Comparison of ENCODE assay signal across 10 cellular contexts in the genomic region with DNA sequence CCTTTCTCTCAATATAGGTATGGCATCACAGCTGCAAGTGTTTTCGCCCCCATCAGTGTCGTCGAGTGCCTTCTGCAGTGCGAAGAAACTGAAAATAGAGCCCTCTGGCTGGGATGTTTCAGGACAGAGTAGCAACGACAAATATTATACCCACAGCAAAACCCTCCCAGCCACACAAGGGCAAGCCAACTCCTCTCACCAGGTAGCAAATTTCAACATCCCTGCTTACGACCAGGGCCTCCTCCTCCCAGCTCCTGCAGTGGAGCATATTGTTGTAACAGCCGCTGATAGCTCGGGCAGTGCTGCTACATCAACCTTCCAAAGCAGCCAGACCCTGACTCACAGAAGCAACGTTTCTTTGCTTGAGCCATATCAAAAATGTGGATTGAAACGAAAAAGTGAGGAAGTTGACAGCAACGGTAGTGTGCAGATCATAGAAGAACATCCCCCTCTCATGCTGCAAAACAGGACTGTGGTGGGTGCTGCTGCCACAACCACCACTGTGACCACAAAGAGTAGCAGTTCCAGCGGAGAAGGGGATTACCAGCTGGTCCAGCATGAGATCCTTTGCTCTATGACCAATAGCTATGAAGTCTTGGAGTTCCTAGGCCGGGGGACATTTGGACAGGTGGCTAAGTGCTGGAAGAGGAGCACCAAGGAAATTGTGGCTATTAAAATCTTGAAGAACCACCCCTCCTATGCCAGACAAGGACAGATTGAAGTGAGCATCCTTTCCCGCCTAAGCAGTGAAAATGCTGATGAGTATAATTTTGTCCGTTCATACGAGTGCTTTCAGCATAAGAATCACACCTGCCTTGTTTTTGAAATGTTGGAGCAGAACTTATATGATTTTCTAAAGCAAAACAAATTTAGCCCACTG. TPM values are rescaled to one million over a fixed set of nuclear protein-coding genes. Genes with fewer than 3 reads are reported as not detected.
A peak's percentile ranks its signal among the peaks of the same experiment; 100 is the strongest.
DNase-seq lines count a peak whose midpoint lies in the region; ATAC-seq, FAIRE-seq and TF ChIP-seq lines count a peak whose summit lies in the region.
"Had no signal": no experiment of that assay in that cellular context is flagged by ENCODE, and none has a peak within 500 bp of the region (broad histone marks: within the 10 kb centered on the region; RNA-seq: fewer than 3 reads in every experiment).

No MANE protein-coding gene starts in this region.

- H3K27me3 Mint-ChIP-seq in type B pancreatic cell, result no peaks in the 10 kb centered on the region

- H3K4me3 Mint-ChIP-seq in type B pancreatic cell, result no peak overlapping the region
- H3K4me3 Mint-ChIP-seq: nephron had no signal

- H3K27ac ChIP-seq in neutrophil (peak overlapping the region; percentile 76), SJCRH30 (no peak overlapping the region)

- FAIRE-seq in GM12891 (lab: Jason Lieb, UNC), result peak; percentile 90

- no peak for TF ChIP-seq POLR2A in GM12891 (IDR thresholded peaks at IDR 0.05; ENCODE audit: low read depth, low read length)

- TF ChIP-seq CTCF in neutrophil (IDR thresholded peaks at IDR 0.05) (no peak), type B pancreatic cell (conservative IDR thresholded peaks at IDR 0.05) (no peak)

- H3K36me3 ChIP-seq in neutrophil (peaks cover 19% of the 10 kb centered on the region), SJCRH30 (peaks cover 32% of the 10 kb centered on the region)

- H3K27me3 ChIP-seq in neutrophil, result no peaks in the 10 kb centered on the region
- H3K27me3 ChIP-seq in SJCRH30, result no peaks in the 10 kb centered on the region

- ATAC-seq in HG03432 (IDR thresholded peaks at IDR 0.05; ENCODE audit: unreplicated experiment) (peak; percentile 75), GM21526 (IDR thresholded peaks at IDR 0.05; ENCODE audit: low FRiP score, unreplicated experiment) (no peak)

- H3K4me3 ChIP-seq in neutrophil (ENCODE audit: low read depth in 1 of 2, low read length in 1 of 2), result peak overlapping the region; percentile 15 to 27
- H3K4me3 ChIP-seq in SJCRH30, result no peak overlapping the region

- no peak overlapping the region for H3K27ac Mint-ChIP-seq in type B pancreatic cell
- H3K27ac Mint-ChIP-seq: nephron had no signal

- H3K4me1 Mint-ChIP-seq in type B pancreatic cell (ENCODE audit: unreplicated experiment), result peaks cover 12% of the 10 kb centered on the region

- no peaks in the 10 kb centered on the region for H3K9me3 ChIP-seq in neutrophil
- no peaks in the 10 kb centered on the region for H3K9me3 ChIP-seq in SJCRH30 (replicated peaks)

- peaks cover 4% of the 10 kb centered on the region for H3K9me3 Mint-ChIP-seq in type B pancreatic cell

- peaks cover 25% of the 10 kb centered on the region for H3K36me3 Mint-ChIP-seq in type B pancreatic cell

- H3K4me1 ChIP-seq in neutrophil (ENCODE audit: control insufficient read depth in 1 of 2, insufficient read depth in 1 of 2, low read depth in 1 of 2, low read length in 1 of 2) (peaks cover 82 to 93% of the 10 kb centered on the region in 2 experiments), SJCRH30 (no peaks in the 10 kb centered on the region)

- DNase-seq in GM12891 (ENCODE audit: insufficient read length, low spot score), result no peak
- peak; percentile 25 for DNase-seq in activated CD8-positive, alpha-beta memory T cell treated with anti-CD3 and anti-CD28 coated beads, Interleukin-2, amount 50 U/mL, for 4 hours
- DNase-seq in type B pancreatic cell (ENCODE audit: extremely low spot score, unreplicated experiment), result no peak
- DNase-seq in AG08396 (ENCODE audit: low spot score), result no peak
- DNase-seq in SJCRH30, result no peak
- DNase-seq: NCI-H2171 treated with DMSO at 0.1 percent for 48 hours had no signal

TF ChIP-seq in GM12891, 5 proteins besides CTCF, POLR2A, EP300 and RAD21:
- TF ChIP-seq SPI1 (IDR thresholded peaks at IDR 0.05; ENCODE audit: low read depth, low read length) (peak; percentile 60), POLR2AphosphoS5 (IDR thresholded peaks at IDR 0.05; ENCODE audit: low read depth, low read length) (no peak)

RNA-seq across cellular contexts. Expression of gene HIPK1, which starts 11.5 kb away (rescaled TPM):
- polyA plus RNA-seq in GM12891 (2012; ENCODE audit: low read depth, missing spikeins), result 7.6 TPM
- 49.9 and 62.0 TPM in 2 replicates for total RNA-seq in type B pancreatic cell (ENCODE audit: low replicate concordance)
- total RNA-seq in SJCRH30 (2014; rRNA removed; shearing (Covaris generic)), result 55.6 and 56.3 TPM in 2 replicates

RNA-seq across cellular contexts. Expression of gene DCLRE1B, which starts 35.5 kb away (rescaled TPM):
- polyA plus RNA-seq in GM12891 (2012; ENCODE audit: low read depth, missing spikeins), result 5.7 TPM
- total RNA-seq in type B pancreatic cell (ENCODE audit: low replicate concordance), result 5.7 and 16.0 TPM in 2 replicates
- 23.7 and 25.3 TPM in 2 replicates for total RNA-seq in SJCRH30 (2014; rRNA removed; shearing (Covaris generic))

RNA-seq across cellular contexts. Expression of gene AP4B1, which starts 36.0 kb away (rescaled TPM):
- 19.3 TPM for polyA plus RNA-seq in GM12891 (2012; ENCODE audit: low read depth, missing spikeins)
- 13.5 and 22.4 TPM in 2 replicates for total RNA-seq in type B pancreatic cell (ENCODE audit: low replicate concordance)
- 11.7 and 14.3 TPM in 2 replicates for total RNA-seq in SJCRH30 (2014; rRNA removed; shearing (Covaris generic))

RNA-seq across cellular contexts. Expression of gene OLFML3, which starts 38.7 kb away (rescaled TPM):
- not detected for polyA plus RNA-seq in GM12891 (2012; ENCODE audit: low read depth, missing spikeins)
- 7.5 and 30.5 TPM in 2 replicates for total RNA-seq in type B pancreatic cell (ENCODE audit: low replicate concordance)
- 96.5 and 104 TPM in 2 replicates for total RNA-seq in SJCRH30 (2014; rRNA removed; shearing (Covaris generic))

RNA-seq across cellular contexts. Expression of gene BCL2L15, which starts 53.2 kb away (rescaled TPM):
- polyA plus RNA-seq in GM12891 (2012; ENCODE audit: low read depth, missing spikeins), result 0.42 TPM
- 1.2 TPM in 2 replicates for total RNA-seq in type B pancreatic cell (ENCODE audit: low replicate concordance)
- total RNA-seq in SJCRH30 (2014; rRNA removed; shearing (Covaris generic)), result 0.18 and 1.2 TPM in 2 replicates
